Comparison of ENCODE assay signal across 25 cellular contexts in genomic region chr2:237735762-237736161, GRCh38.
DNase-seq lines count a peak whose midpoint lies in the region; ATAC-seq, FAIRE-seq and TF ChIP-seq lines count a peak whose summit lies in the region.
"Had no signal": no experiment of that assay in that cellular context is flagged by ENCODE, and none has a peak within 500 bp of the region (broad histone marks: within the 10 kb centered on the region; RNA-seq: fewer than 3 reads in every experiment).

No MANE protein-coding gene starts in this region.

- no peak for TF ChIP-seq EP300 in H1 (IDR thresholded peaks at IDR 0.05; ENCODE audit: borderline replicate concordance in 1 of 2, low read depth in 2 of 2, low read length in 2 of 2)

- H3K4me2 ChIP-seq in H1 (ENCODE audit: insufficient read depth in 1 of 2, low read depth in 2 of 2, low read length in 2 of 2) (no peak overlapping the region), mesenchymal stem cell (ENCODE audit: low read length, poor library complexity, severe bottlenecking) (no peak overlapping the region)
- H3K4me2 ChIP-seq: BLaER1, neural progenitor cell had no signal

- H3K4me1 ChIP-seq in cardiac muscle cell (ENCODE audit: low read depth) (peaks cover 40% of the 10 kb centered on the region), right atrium auricular region (peaks cover 0 to 84% of the 10 kb centered on the region in 2 donors), H1 (replicated peaks in 1 of 4; ENCODE audit: control insufficient read depth in 3 of 4, insufficient read depth in 4 of 4, low read length in 3 of 4) (peaks cover 14 to 25% (median 18%) of the 10 kb centered on the region in 4 experiments), mesenchymal stem cell (ENCODE audit: control insufficient read depth, insufficient read depth, low read depth, low read length) (peaks cover 20% of the 10 kb centered on the region), stomach smooth muscle (ENCODE audit: control insufficient read depth, insufficient read depth, low read length) (peaks cover 82% of the 10 kb centered on the region)

- no peak overlapping the region for H4K5ac ChIP-seq in H1 (ENCODE audit: insufficient read length, low read depth, low read length)

- no peak overlapping the region for H3K56ac ChIP-seq in H1 (replicated peaks; ENCODE audit: insufficient read length, low read depth, low read length)

- no peak overlapping the region for H2BK12ac ChIP-seq in H1 (ENCODE audit: low read depth, low read length)
- no peak overlapping the region for H2BK12ac ChIP-seq in mesenchymal stem cell (ENCODE audit: low read length in 2 of 2)

- H3K4ac ChIP-seq in H1 (replicated peaks; ENCODE audit: insufficient read length, low read depth, low read length), result no peak overlapping the region
- H3K4ac ChIP-seq in mesenchymal stem cell (ENCODE audit: low read depth in 1 of 2, low read length in 2 of 2), result no peak overlapping the region

- FAIRE-seq in H1 (lab: Jason Lieb, UNC), result no peak
- FAIRE-seq: GM12892, GM19239 had no signal

- H3K36me3 ChIP-seq in cardiac muscle cell (no peaks in the 10 kb centered on the region), right atrium auricular region (peaks cover 10% of the 10 kb centered on the region), H1 (ENCODE audit: control insufficient read depth in 2 of 4, insufficient read depth in 4 of 4, low read length in 3 of 4) (no peaks in the 10 kb centered on the region; a peak in 2 of 8 replicates), mesenchymal stem cell (ENCODE audit: control insufficient read depth in 1 of 2, insufficient read depth in 2 of 2, low read depth in 1 of 2, low read length in 2 of 2) (peaks cover 29 to 43% of the 10 kb centered on the region in 2 experiments), stomach smooth muscle (ENCODE audit: control insufficient read depth in 2 of 2, insufficient read depth in 2 of 2, low read length in 2 of 2) (peaks cover 0 to 4% of the 10 kb centered on the region in 2 donors)
- H3K36me3 ChIP-seq: neural progenitor cell had no signal

- no peak overlapping the region for H3K14ac ChIP-seq in H1 (ENCODE audit: insufficient read length)
- no peak overlapping the region for H3K14ac ChIP-seq in mesenchymal stem cell (ENCODE audit: low read length in 2 of 2)

- 96% methylated on average over 8 of the region's 8 CpGs; no CpG with 5 or more reads in 1 of the 2 experiments for WGBS in H1 (ENCODE audit: extremely low coverage in 1 of 2, insufficient coverage in 1 of 2, insufficient read length in 1 of 2, insufficient replicate concordance in 2 of 2, low coverage in 1 of 2, low lambda C conversion rate in 2 of 2, missing lambda C conversion rate in 1 of 2), 2 experiments
- WGBS in mesenchymal stem cell, result 97% methylated on average over 8 of the region's 8 CpGs

- no peak for ATAC-seq in GM21528 (IDR thresholded peaks at IDR 0.05; ENCODE audit: low FRiP score, unreplicated experiment)
- ATAC-seq: activated T-helper 17 cell treated with anti-CD3 and anti-CD28 coated beads, Interleukin-2, amount 50 U/mL, for 72 hours; left lobe of liver had no signal

- H3K23me2 ChIP-seq in H1 (ENCODE audit: low read depth, low read length), result no peaks in the 10 kb centered on the region

- no peaks in the 10 kb centered on the region for H3K27me3 ChIP-seq in cardiac muscle cell
- H3K27me3 ChIP-seq in right atrium auricular region, result no peaks in the 10 kb centered on the region
- no peaks in the 10 kb centered on the region for H3K27me3 ChIP-seq in H1 (replicated peaks in 1 of 4; ENCODE audit: control insufficient read depth in 3 of 4, extremely low read depth in 1 of 4, insufficient read depth in 3 of 4, low read length in 3 of 4)
- no peaks in the 10 kb centered on the region for H3K27me3 ChIP-seq in mesenchymal stem cell (ENCODE audit: control insufficient read depth in 1 of 2, insufficient read depth in 1 of 2, low read length in 2 of 2)
- no peaks in the 10 kb centered on the region for H3K27me3 ChIP-seq in stomach smooth muscle (ENCODE audit: control insufficient read depth in 1 of 2, insufficient read depth in 2 of 2, low read length in 2 of 2)
- H3K27me3 ChIP-seq: ascending aorta, BLaER1, neural progenitor cell had no signal

- H3K9ac ChIP-seq in H1 (replicated peaks in 1 of 4; ENCODE audit: extremely low read depth in 1 of 4, low read depth in 3 of 4, low read length in 3 of 4) (no peak overlapping the region), mesenchymal stem cell (ENCODE audit: low read length) (no peak overlapping the region), stomach smooth muscle (ENCODE audit: low read length in 2 of 2) (no peak overlapping the region)
- H3K9ac ChIP-seq: BLaER1, GM23248, neural progenitor cell had no signal

- H3K27ac ChIP-seq in cardiac muscle cell, result peak overlapping the region; percentile 47
- H3K27ac ChIP-seq in right atrium auricular region, result peak overlapping the region in 1 of 2 donors; percentile 49
- no peak overlapping the region for H3K27ac ChIP-seq in H1 (ENCODE audit: low read depth, low read length)
- no peak overlapping the region for H3K27ac ChIP-seq in mesenchymal stem cell (ENCODE audit: low read length, poor library complexity, severe bottlenecking)
- H3K27ac ChIP-seq in stomach smooth muscle (ENCODE audit: low read length), result peak overlapping the region; percentile 46
- H3K27ac ChIP-seq in coronary artery, result no peak overlapping the region
- H3K27ac ChIP-seq: BLaER1, GM23248, neural progenitor cell had no signal

- no peak overlapping the region for H4K91ac ChIP-seq in H1 (replicated peaks; ENCODE audit: insufficient read length, low read length)
- no peak overlapping the region for H4K91ac ChIP-seq in mesenchymal stem cell (ENCODE audit: low read length)

- 0 out of 4 replicates have a peak, but pooled peaks have one; percentile 3 to 5 for TF ChIP-seq RAD21 in H1 (IDR thresholded peaks at IDR 0.05 in 1 of 2, conservative IDR thresholded peaks at IDR 0.05 in 1 of 2; ENCODE audit: low read depth in 2 of 2, low read length in 2 of 2)

- POLR2A ChIA-PET in H1 (lab: Charles Lee; ENCODE audit: partially characterized antibody), result no interaction called here

- H3K9me3 ChIP-seq in cardiac muscle cell (ENCODE audit: low read depth) (no peaks in the 10 kb centered on the region), right atrium auricular region (no peaks in the 10 kb centered on the region), H1 (ENCODE audit: insufficient read depth in 2 of 2, low read depth in 1 of 2, low read length in 1 of 2) (no peaks in the 10 kb centered on the region), mesenchymal stem cell (ENCODE audit: control insufficient read depth, low read length) (no peaks in the 10 kb centered on the region), stomach smooth muscle (ENCODE audit: control insufficient read depth in 2 of 2, low read length in 2 of 2) (no peaks in the 10 kb centered on the region)
- H3K9me3 ChIP-seq: ascending aorta, BLaER1 had no signal

- no peak overlapping the region for H2AFZ ChIP-seq in H1 (ENCODE audit: low read length)
- H2AFZ ChIP-seq in mesenchymal stem cell (ENCODE audit: low read depth, low read length), result no peak overlapping the region
- H2AFZ ChIP-seq: GM23248, neural progenitor cell had no signal

- DNase-seq in cardiac muscle cell (ENCODE audit: low read depth in 1 of 2, low spot score in 1 of 2), result no peak
- no peak for DNase-seq in right atrium auricular region (ENCODE audit: low spot score)
- no peak for DNase-seq in H1 (ENCODE audit: low read depth in 1 of 2, low spot score in 2 of 2)
- DNase-seq in mesenchymal stem cell, result no peak
- no peak for DNase-seq in coronary artery (ENCODE audit: low spot score)
- no peak for DNase-seq in NOMO-1 treated with dmso at 0.1 percent for 144 hours (lab: John Stamatoyannopoulos, UW; ENCODE audit: unreplicated experiment)
- DNase-seq: GM23248; Kasumi-1; NCI-H1092; NCI-H2029 treated with DMSO at 0.1 percent for 48 hours; NCI-H345; OCI-M1; SHP77; stimulated activated CD4-positive, alpha-beta T cell treated with anti-CD3 and anti-CD28 coated beads, Interleukin-12 subunit alpha, Interleukin-12 subunit beta, amount 100 ng/mL, for 4 hours; stimulated activated CD4-positive, alpha-beta T cell treated with anti-CD3 and anti-CD28 coated beads, Interleukin-4, amount 100 ng/mL, for 4 hours; SW 1271 had no signal

- H4K8ac ChIP-seq in H1 (ENCODE audit: extremely low read depth, insufficient read depth, low read length) (no peak overlapping the region), mesenchymal stem cell (ENCODE audit: low read length) (no peak overlapping the region)

- TF ChIP-seq POLR2A in H1 (IDR thresholded peaks at IDR 0.05; ENCODE audit: control extremely low read depth in 1 of 2, low read depth in 2 of 2, low read length in 2 of 2), result no peak

- peaks cover 0 to 46% of the 10 kb centered on the region in 2 experiments; a peak in 2 of 4 replicates for H3K79me2 ChIP-seq in H1 (ENCODE audit: control insufficient read depth in 1 of 2, insufficient read depth in 2 of 2, low read length in 2 of 2)

- CTCF ChIA-PET in H1 (lab: Charles Lee; ENCODE audit: partially characterized antibody), result interaction anchor here (1.1 to 10.1 kb wide), 7 partner anchors 9 to 260 kb away, joined by 3 to 73 read pairs (median 5); no protein-coding TSS in a partner anchor

- H3K23ac ChIP-seq in H1 (ENCODE audit: insufficient read length) (no peak overlapping the region), mesenchymal stem cell (ENCODE audit: low read length in 2 of 2) (no peak overlapping the region)

- H3K79me1 ChIP-seq in H1 (ENCODE audit: low read depth, low read length) (peaks cover 15% of the 10 kb centered on the region), mesenchymal stem cell (replicated peaks; ENCODE audit: low read length, poor library complexity, severe bottlenecking) (peaks cover 52% of the 10 kb centered on the region)

- H2AK5ac ChIP-seq in H1 (ENCODE audit: low read depth, low read length) (no peak overlapping the region), mesenchymal stem cell (ENCODE audit: low read length, severe bottlenecking) (no peak overlapping the region)

- H2BK120ac ChIP-seq in H1 (replicated peaks; ENCODE audit: low read depth, low read length), result no peak overlapping the region
- H2BK120ac ChIP-seq in mesenchymal stem cell (ENCODE audit: low read depth, low read length), result no peak overlapping the region

- H3K4me3 ChIP-seq in cardiac muscle cell (no peak overlapping the region), right atrium auricular region (no peak overlapping the region), H1 (ENCODE audit: extremely low read depth in 1 of 4, insufficient read depth in 2 of 4, low read depth in 3 of 4, low read length in 4 of 4) (no peak overlapping the region), mesenchymal stem cell (ENCODE audit: insufficient read depth in 1 of 2, low read depth in 1 of 2, low read length in 2 of 2) (no peak overlapping the region), stomach smooth muscle (ENCODE audit: low read length in 2 of 2) (no peak overlapping the region), coronary artery (no peak overlapping the region)
- H3K4me3 ChIP-seq: ascending aorta, BLaER1, GM23248, neural progenitor cell had no signal

- H3K18ac ChIP-seq in H1 (ENCODE audit: extremely low read depth, low read length) (no peak overlapping the region), mesenchymal stem cell (ENCODE audit: low read depth in 1 of 2, low read length in 2 of 2) (no peak overlapping the region)

- H2BK15ac ChIP-seq in H1 (ENCODE audit: low read length), result no peak overlapping the region
- H2BK15ac ChIP-seq in mesenchymal stem cell (ENCODE audit: low read depth, poor library complexity, severe bottlenecking), result no peak overlapping the region

- no peak for TF ChIP-seq CTCF in cardiac muscle cell (IDR thresholded peaks at IDR 0.05; ENCODE audit: low read depth, low read length)
- no peak for TF ChIP-seq CTCF in right atrium auricular region (IDR thresholded peaks at IDR 0.05)
- TF ChIP-seq CTCF in H1 (IDR thresholded peaks at IDR 0.05; ENCODE audit: control extremely low read depth in 1 of 3, insufficient read depth in 1 of 3, low read depth in 1 of 3, low read length in 3 of 3), result peak in 1 of 3 experiments; percentile 20; a peak in 1 of 4 replicates
- no peak for TF ChIP-seq CTCF in coronary artery (IDR thresholded peaks at IDR 0.05)

- H2BK20ac ChIP-seq in H1 (ENCODE audit: low read length), result no peak overlapping the region

- H2BK5ac ChIP-seq in H1 (ENCODE audit: low read depth, low read length), result no peak overlapping the region
- peak overlapping the region; percentile 10 for H2BK5ac ChIP-seq in mesenchymal stem cell (ENCODE audit: low read depth, low read length, poor library complexity, severe bottlenecking)

- H4K20me1 ChIP-seq in H1 (replicated peaks in 1 of 2; ENCODE audit: control insufficient read depth in 1 of 2, insufficient read depth in 2 of 2, low read length in 2 of 2), result peaks cover 10 to 13% of the 10 kb centered on the region in 2 experiments

Comparison
In these comparisons a context has a peak if more than half of its experiments do, and no peak if none do; other contexts are left out.
1. H3K27ac ChIP-seq: peak in cardiac muscle cell (single experiment) and stomach smooth muscle (single experiment); none in H1 (single experiment), mesenchymal stem cell (single experiment) and coronary artery (0 of 2).